Comparison of ENCODE assay signal across 30 cellular contexts in genomic region chr6:140371360-140371870, GRCh38.
DNase-seq lines count a peak whose midpoint lies in the region; ATAC-seq and TF ChIP-seq lines count a peak whose summit lies in the region.
"Had no signal": no experiment of that assay in that cellular context is flagged by ENCODE, and none has a peak within 500 bp of the region (broad histone marks: within the 10 kb centered on the region; RNA-seq: fewer than 3 reads in every experiment).

No MANE protein-coding gene starts in this region.

- no peak overlapping the region for H3K4me3 Mint-ChIP-seq in chondrocyte (ENCODE audit: unreplicated experiment)
- no peak overlapping the region for H3K4me3 Mint-ChIP-seq in activated CD4-positive, alpha-beta T cell treated with anti-CD3 and anti-CD28 coated beads, Interleukin-2, amount 10 ng/mL, durations not matched to agents 24 days and 14 days
- H3K4me3 Mint-ChIP-seq: activated CD4-positive, alpha-beta memory T cell treated with anti-CD3 and anti-CD28 coated beads for 36 hours; activated T-helper 1 cell treated with anti-CD3 and anti-CD28 coated beads, Interleukin-12 subunit alpha, Interleukin-12 subunit beta, Interleukin-2, Interleukin-4 antibody, amounts not matched to agents 30 ng/mL and 10 ng/mL and 1 ng/mL, durations not matched to agents 14 hours and 24 hours and 36 hours; CD4-positive, CD25-positive, alpha-beta regulatory T cell; effector memory CD8-positive, alpha-beta T cell; nephron progenitor cell; T-helper 1 cell treated with Interleukin-12 subunit alpha and Interleukin-12 subunit beta and Interleukin-4 antibody, amounts not matched to agents 30 μg/mL and 1 μg/mL, for 36 hours; type B pancreatic cell had no signal

- H3K4me1 ChIP-seq in psoas muscle: peaks cover 10% of the 10 kb centered on the region
- H3K4me1 ChIP-seq: HAP-1 had no signal

- H3K9me3 Mint-ChIP-seq in chondrocyte (ENCODE audit: low read depth): no peaks in the 10 kb centered on the region
- no peaks in the 10 kb centered on the region for H3K9me3 Mint-ChIP-seq in activated CD4-positive, alpha-beta T cell treated with anti-CD3 and anti-CD28 coated beads, Interleukin-2, amount 10 ng/mL, durations not matched to agents 24 days and 14 days
- H3K9me3 Mint-ChIP-seq: activated T-helper 1 cell treated with anti-CD3 and anti-CD28 coated beads, Interleukin-12 subunit alpha, Interleukin-12 subunit beta, Interleukin-2, Interleukin-4 antibody, amounts not matched to agents 30 ng/mL and 10 ng/mL and 1 ng/mL, durations not matched to agents 14 hours and 24 hours and 36 hours; effector memory CD8-positive, alpha-beta T cell; T-helper 1 cell treated with Interleukin-12 subunit alpha and Interleukin-12 subunit beta and Interleukin-4 antibody, amounts not matched to agents 30 μg/mL and 1 μg/mL, for 36 hours; type B pancreatic cell had no signal

- H3K27me3 Mint-ChIP-seq in chondrocyte (ENCODE audit: low read depth): no peaks in the 10 kb centered on the region
- H3K27me3 Mint-ChIP-seq in activated CD4-positive, alpha-beta T cell treated with anti-CD3 and anti-CD28 coated beads, Interleukin-2, amount 10 ng/mL, durations not matched to agents 24 days and 14 days: no peaks in the 10 kb centered on the region
- H3K27me3 Mint-ChIP-seq: CD4-positive, CD25-positive, alpha-beta regulatory T cell; effector memory CD8-positive, alpha-beta T cell; type B pancreatic cell had no signal

- peak overlapping the region; percentile 25 for H3K4me3 ChIP-seq in psoas muscle
- H3K4me3 ChIP-seq: HAP-1, ovary, smooth muscle cell had no signal

- intact Hi-C loops in psoas muscle (cut with DNase I): no loop called here
- intact Hi-C loops in activated CD4-positive, alpha-beta T cell treated with anti-CD3 and anti-CD28 coated beads, Interleukin-2, amount 10 ng/mL, durations not matched to agents 24 days and 14 days (cut with micrococcal nuclease): no loop called here

- WGBS in psoas muscle, 3 donors: 11 to 38% (median 24%) methylated on average over 2 of the region's 2 CpGs

- no peaks in the 10 kb centered on the region for H3K9me3 ChIP-seq in psoas muscle
- H3K9me3 ChIP-seq: gastrocnemius medialis, HAP-1, ovary had no signal

- H3K27ac Mint-ChIP-seq in chondrocyte (ENCODE audit: unreplicated experiment): peak overlapping the region; percentile 61
- H3K27ac Mint-ChIP-seq in activated CD4-positive, alpha-beta T cell treated with anti-CD3 and anti-CD28 coated beads, Interleukin-2, amount 10 ng/mL, durations not matched to agents 24 days and 14 days: no peak overlapping the region
- H3K27ac Mint-ChIP-seq: activated CD4-positive, alpha-beta memory T cell treated with anti-CD3 and anti-CD28 coated beads for 36 hours; activated T-helper 1 cell treated with anti-CD3 and anti-CD28 coated beads, Interleukin-12 subunit alpha, Interleukin-12 subunit beta, Interleukin-2, Interleukin-4 antibody, amounts not matched to agents 30 ng/mL and 10 ng/mL and 1 ng/mL, durations not matched to agents 14 hours and 24 hours and 36 hours; CD4-positive, CD25-positive, alpha-beta regulatory T cell; effector memory CD8-positive, alpha-beta T cell; nephron progenitor cell; T-helper 1 cell treated with Interleukin-12 subunit alpha and Interleukin-12 subunit beta and Interleukin-4 antibody, amounts not matched to agents 30 μg/mL and 1 μg/mL, for 36 hours; type B pancreatic cell had no signal

- no peaks in the 10 kb centered on the region for H3K36me3 ChIP-seq in psoas muscle (ENCODE audit: insufficient read depth in 1 of 2, low read depth in 1 of 2)
- H3K36me3 ChIP-seq: gastrocnemius medialis, HAP-1, ovary had no signal

- TF ChIP-seq CTCF in chondrocyte (IDR thresholded peaks at IDR 0.05): no peak
- no peak for TF ChIP-seq CTCF in psoas muscle (IDR thresholded peaks at IDR 0.05)

- peaks cover 1% of the 10 kb centered on the region for H3K36me3 Mint-ChIP-seq in chondrocyte (ENCODE audit: low read depth)
- no peaks in the 10 kb centered on the region for H3K36me3 Mint-ChIP-seq in activated CD4-positive, alpha-beta T cell treated with anti-CD3 and anti-CD28 coated beads, Interleukin-2, amount 10 ng/mL, durations not matched to agents 24 days and 14 days (ENCODE audit: low read depth)
- H3K36me3 Mint-ChIP-seq: activated CD4-positive, alpha-beta memory T cell treated with anti-CD3 and anti-CD28 coated beads for 36 hours; CD4-positive, CD25-positive, alpha-beta regulatory T cell; type B pancreatic cell had no signal

- no peaks in the 10 kb centered on the region for H3K27me3 ChIP-seq in psoas muscle (ENCODE audit: insufficient read depth in 3 of 3, low read length in 2 of 3)
- H3K27me3 ChIP-seq: gastrocnemius medialis, ovary had no signal

- ATAC-seq in psoas muscle: peak in 1 of 4 donors; percentile 58
- no peak for ATAC-seq in HG03108 (IDR thresholded peaks at IDR 0.05; ENCODE audit: unreplicated experiment)
- ATAC-seq: effector memory CD8-positive, alpha-beta T cell; esophagus mucosa; gastrocnemius medialis had no signal

- DNase-seq in GM03348 (ENCODE audit: low spot score): peak; percentile 34
- DNase-seq in M059J (ENCODE audit: low read depth): peak; percentile 29
- no peak for DNase-seq in chondrocyte (ENCODE audit: low spot score)
- no peak for DNase-seq in psoas muscle
- DNase-seq in nucleus accumbens (lab: John Stamatoyannopoulos, UW): no peak
- DNase-seq in activated CD4-positive, alpha-beta T cell treated with anti-CD3 and anti-CD28 coated beads, Interleukin-2, amount 10 ng/mL, durations not matched to agents 24 days and 14 days: no peak
- DNase-seq: activated CD4-positive, alpha-beta memory T cell treated with anti-CD3 and anti-CD28 coated beads for 36 hours; activated CD4-positive, CD25-positive, alpha-beta regulatory T cell treated with anti-CD3 and anti-CD28 coated beads, Interleukin-2, amount 50 U/mL, for 72 hours; activated naive CD4-positive, alpha-beta T cell treated with Interleukin-2 at 50 U/mL for 16 hours; Calu3; caudate nucleus; CD4-positive, CD25-positive, alpha-beta regulatory T cell; DMS79 treated with DMSO at 0.1 percent for 48 hours; effector memory CD8-positive, alpha-beta T cell; gastrocnemius medialis; kidney glomerular epithelial cell; NCI-H1092 treated with DMSO at 0.1 percent for 48 hours; NCI-H187; NCI-H2171; nephron progenitor cell; ovary; RPMI8226; stimulated activated naive CD4-positive, alpha-beta T cell had no signal

- H3K27ac ChIP-seq in psoas muscle: no peak overlapping the region
- H3K27ac ChIP-seq: gastrocnemius medialis, ovary had no signal

- peaks cover 26% of the 10 kb centered on the region for H3K4me1 Mint-ChIP-seq in chondrocyte (ENCODE audit: low read depth)
- H3K4me1 Mint-ChIP-seq in activated CD4-positive, alpha-beta T cell treated with anti-CD3 and anti-CD28 coated beads, Interleukin-2, amount 10 ng/mL, durations not matched to agents 24 days and 14 days: no peaks in the 10 kb centered on the region
- H3K4me1 Mint-ChIP-seq: CD4-positive, CD25-positive, alpha-beta regulatory T cell; nephron progenitor cell had no signal

Comparison
In these comparisons a context has a peak if more than half of its experiments do, and no peak if none do; other contexts are left out.
1. DNase-seq: peak in GM03348 (single experiment) and M059J (single experiment); none in chondrocyte (single experiment), psoas muscle (0 of 2), nucleus accumbens (0 of 56) and activated CD4-positive, alpha-beta T cell treated with anti-CD3 and anti-CD28 coated beads, Interleukin-2, amount 10 ng/mL, durations not matched to agents 24 days and 14 days (single experiment).